In the genomic region with DNA sequence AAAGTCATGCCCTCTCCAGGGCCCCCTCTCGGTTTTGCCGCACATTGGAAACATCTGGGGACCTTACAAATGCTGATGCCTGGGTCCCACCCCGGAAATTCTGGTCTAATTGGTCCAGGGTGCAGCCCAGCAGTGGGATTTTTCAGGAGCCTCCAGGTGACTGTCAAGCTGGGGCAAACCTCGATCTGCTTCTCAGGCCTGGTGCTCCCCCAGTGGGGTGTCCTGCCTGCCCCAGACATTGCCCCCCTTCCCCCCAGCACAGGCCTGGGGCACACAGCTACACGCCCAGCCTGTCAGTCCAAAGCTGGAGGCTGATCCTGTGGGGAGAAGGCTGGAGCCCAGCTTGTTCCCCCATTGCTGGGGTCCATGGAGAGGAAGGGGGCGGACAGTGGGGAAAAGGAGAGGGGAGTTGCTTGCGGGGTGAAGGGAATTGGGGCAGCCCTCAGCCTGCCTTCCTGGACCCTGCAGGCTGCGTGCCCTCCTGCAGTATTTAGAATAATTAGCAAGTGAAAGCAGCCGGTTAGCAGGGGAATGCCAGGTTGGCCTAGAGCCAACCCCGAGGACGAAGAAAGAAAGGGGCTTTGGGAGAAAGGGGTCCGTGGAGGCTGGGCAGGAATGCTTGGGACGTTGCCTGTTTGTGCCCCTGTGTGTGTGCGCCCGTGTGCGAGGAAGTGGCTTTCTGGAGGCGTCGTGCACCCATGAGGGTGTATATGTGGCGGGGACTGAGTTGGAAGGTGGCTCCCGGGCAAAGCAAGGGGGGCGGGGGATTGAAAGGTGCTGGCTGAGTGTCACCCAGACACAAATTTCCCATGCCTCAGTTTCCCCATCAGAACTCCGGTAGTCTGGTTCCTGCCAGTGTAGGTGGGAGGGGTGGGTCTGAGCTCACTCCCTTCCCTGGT, we compare ENCODE assay signal across 1 cellular context.
TF ChIP-seq lines count a peak whose summit lies in the region.

No MANE protein-coding gene starts in this region.

TF ChIP-seq in K562, 482 proteins besides CTCF, POLR2A, EP300 and RAD21:
- TF ChIP-seq ZNF217 (CRISPR knock-in tag; IDR thresholded peaks at IDR 0.05) (no peak), ARID2 (IDR thresholded peaks at IDR 0.05) (no peak), ZFP1 (CRISPR knock-in tag; IDR thresholded peaks at IDR 0.05) (no peak), NFIC (IDR thresholded peaks at IDR 0.05) (peak; percentile 82), NFRKB (IDR thresholded peaks at IDR 0.05; ENCODE audit: low read depth) (no peak), CHD2 (IDR thresholded peaks at IDR 0.05; ENCODE audit: low read depth, low read length) (no peak), NR3C1 (CRISPR knock-in tag; IDR thresholded peaks at IDR 0.05) (no peak), EGR1 (conservative IDR thresholded peaks at IDR 0.05) (no peak), CBX3 (IDR thresholded peaks at IDR 0.05; ENCODE audit: borderline replicate concordance in 1 of 2, low read length in 2 of 2) (no peak), CBFA2T3 (IDR thresholded peaks at IDR 0.05) (0 out of 2 replicates have a peak, but pooled peaks have one; percentile 2), POLR3A (IDR thresholded peaks at IDR 0.05; ENCODE audit: borderline replicate concordance, extremely low read depth, insufficient read depth, insufficient read length) (no peak), ZFPM2 (CRISPR knock-in tag; IDR thresholded peaks at IDR 0.05) (no peak)
- TF ChIP-seq, protein P1, sequence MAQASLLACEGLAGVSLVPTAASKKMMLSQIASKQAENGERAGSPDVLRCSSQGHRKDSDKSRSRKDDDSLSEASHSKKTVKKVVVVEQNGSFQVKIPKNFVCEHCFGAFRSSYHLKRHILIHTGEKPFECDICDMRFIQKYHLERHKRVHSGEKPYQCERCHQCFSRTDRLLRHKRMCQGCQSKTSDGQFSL (CRISPR knock-in tag; IDR thresholded peaks at IDR 0.05), result no peak
- TF ChIP-seq, protein P1 (tag; IDR thresholded peaks at IDR 0.05), result no peak
- TF ChIP-seq, protein P2, sequence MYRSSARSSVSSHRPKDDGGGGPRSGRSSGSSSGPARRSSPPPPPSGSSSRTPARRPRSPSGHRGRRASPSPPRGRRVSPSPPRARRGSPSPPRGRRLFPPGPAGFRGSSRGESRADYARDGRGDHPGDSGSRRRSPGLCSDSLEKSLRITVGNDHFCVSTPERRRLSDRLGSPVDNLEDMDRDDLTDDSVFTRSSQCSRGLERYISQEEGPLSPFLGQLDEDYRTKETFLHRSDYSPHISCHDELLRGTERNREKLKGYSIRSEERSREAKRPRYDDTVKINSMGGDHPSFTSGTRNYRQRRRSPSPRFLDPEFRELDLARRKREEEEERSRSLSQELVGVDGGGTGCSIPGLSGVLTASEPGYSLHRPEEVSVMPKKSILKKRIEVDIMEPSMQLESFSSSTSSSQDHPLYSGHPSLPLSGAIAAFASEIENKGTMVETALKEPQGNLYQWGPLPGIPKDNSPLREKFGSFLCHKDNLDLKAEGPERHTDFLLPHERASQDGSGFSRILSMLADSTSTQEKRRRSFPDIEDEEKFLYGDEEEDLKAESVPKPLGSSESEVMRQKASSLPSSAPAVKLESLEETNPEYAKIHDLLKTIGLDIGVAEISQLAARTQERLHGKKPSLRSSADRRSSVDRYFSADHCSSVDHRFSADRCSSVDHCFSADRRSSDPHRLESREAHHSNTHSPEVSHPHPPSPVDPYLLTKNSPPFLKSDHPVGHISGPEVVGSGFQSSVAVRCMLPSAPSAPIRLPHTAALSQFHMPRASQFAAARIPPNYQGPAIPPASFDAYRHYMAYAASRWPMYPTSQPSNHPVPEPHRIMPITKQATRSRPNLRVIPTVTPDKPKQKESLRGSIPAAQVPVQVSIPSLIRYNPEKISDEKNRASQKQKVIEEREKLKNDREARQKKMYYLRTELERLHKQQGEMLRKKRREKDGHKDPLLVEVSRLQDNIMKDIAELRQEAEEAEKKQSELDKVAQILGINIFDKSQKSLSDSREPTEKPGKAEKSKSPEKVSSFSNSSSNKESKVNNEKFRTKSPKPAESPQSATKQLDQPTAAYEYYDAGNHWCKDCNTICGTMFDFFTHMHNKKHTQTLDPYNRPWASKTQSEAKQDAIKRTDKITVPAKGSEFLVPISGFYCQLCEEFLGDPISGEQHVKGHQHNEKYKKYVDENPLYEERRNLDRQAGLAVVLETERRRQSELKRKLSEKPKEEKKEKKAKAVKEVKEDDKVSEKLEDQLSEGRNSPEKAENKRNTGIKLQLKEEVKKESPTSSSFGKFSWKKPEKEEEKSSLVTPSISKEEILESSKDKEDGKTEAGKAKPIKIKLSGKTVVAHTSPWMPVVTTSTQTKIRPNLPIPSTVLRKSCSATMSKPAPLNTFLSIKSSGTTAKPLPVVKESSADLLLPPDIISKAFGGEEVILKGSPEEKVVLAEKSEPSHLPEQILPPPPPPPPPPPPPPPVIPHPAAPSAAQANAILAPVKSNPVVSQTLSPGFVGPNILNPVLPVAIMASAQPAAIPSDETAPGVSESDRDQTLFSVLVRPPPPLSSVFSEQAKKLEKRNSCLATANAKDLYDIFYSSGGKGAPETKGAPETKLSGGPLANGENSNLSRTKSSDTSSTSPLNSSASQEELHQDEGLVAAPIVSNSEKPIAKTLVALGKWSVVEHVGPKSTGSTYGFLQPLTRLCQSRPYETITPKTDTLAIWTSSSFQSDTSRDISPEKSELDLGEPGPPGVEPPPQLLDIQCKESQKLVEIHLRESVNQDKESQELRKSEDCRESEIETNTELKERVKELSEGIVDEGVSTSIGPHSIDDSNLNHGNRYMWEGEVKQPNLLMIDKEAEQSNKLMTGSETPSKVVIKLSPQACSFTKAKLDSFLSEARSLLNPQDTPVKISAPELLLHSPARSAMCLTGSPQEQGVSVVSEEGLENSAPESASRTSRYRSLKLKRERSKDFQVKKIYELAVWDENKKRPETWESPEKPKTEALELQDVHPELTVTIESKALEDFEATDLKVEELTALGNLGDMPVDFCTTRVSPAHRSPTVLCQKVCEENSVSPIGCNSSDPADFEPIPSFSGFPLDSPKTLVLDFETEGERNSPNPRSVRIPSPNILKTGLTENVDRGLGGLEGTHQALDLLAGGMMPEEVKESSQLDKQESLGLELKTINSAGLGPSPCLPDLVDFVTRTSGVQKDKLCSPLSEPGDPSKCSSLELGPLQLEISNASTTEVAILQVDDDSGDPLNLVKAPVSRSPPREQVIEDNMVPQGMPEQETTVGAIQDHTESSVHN (IDR thresholded peaks at IDR 0.05; ENCODE audit: borderline replicate concordance in 1 of 2, low read depth in 1 of 2), result no peak
- TF ChIP-seq, protein P3, sequence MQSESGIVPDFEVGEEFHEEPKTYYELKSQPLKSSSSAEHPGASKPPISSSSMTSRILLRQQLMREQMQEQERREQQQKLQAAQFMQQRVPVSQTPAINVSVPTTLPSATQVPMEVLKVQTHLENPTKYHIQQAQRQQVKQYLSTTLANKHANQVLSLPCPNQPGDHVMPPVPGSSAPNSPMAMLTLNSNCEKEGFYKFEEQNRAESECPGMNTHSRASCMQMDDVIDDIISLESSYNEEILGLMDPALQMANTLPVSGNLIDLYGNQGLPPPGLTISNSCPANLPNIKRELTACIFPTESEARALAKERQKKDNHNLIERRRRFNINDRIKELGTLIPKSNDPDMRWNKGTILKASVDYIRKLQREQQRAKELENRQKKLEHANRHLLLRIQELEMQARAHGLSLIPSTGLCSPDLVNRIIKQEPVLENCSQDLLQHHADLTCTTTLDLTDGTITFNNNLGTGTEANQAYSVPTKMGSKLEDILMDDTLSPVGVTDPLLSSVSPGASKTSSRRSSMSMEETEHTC (IDR thresholded peaks at IDR 0.05), result no peak
